Comparison of ENCODE assay signal across 23 cellular contexts in the genomic region with DNA sequence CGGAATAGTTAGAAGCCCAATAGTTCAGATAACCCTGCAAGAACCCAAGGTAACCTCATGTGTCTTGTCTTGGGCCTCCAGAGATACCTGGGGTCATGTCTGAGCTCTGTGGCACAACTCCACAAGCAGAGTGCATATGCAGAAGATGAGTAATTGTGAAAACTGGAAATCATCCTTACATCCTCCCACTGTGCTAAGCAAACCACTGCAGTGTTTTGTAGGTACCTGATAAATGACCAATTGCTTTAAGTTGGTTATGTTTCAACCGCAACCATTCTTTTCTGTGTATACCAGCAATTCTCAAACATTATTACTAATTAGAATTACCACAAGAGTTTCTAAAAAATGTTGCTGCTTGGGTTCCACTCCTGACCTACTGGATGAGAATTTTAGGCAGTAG.
DNase-seq lines count a peak whose midpoint lies in the region; ATAC-seq and TF ChIP-seq lines count a peak whose summit lies in the region.
"Had no signal": no experiment of that assay in that cellular context is flagged by ENCODE, and none has a peak within 500 bp of the region (broad histone marks: within the 10 kb centered on the region; RNA-seq: fewer than 3 reads in every experiment).

No MANE protein-coding gene starts in this region.

- no peak overlapping the region for H2AFZ ChIP-seq in GM23248
- H2AFZ ChIP-seq: GM23338 had no signal

- no peaks in the 10 kb centered on the region for H3F3A ChIP-seq in GM23248 (ENCODE audit: insufficient read depth)

- no peaks in the 10 kb centered on the region for H3K4me1 ChIP-seq in GM23248 (ENCODE audit: insufficient read depth)
- H3K4me1 ChIP-seq: prostate gland, suprapubic skin had no signal

- no peak overlapping the region for H3K9ac ChIP-seq in GM23248

- no peaks in the 10 kb centered on the region for H4K20me1 ChIP-seq in GM23248 (ENCODE audit: insufficient read depth)

- WGBS in GM23248 (ENCODE audit: low coverage in 1 of 2, low lambda C conversion rate in 2 of 2, missing lambda C conversion rate in 2 of 2), 2 experiments = 51 to 63% methylated on average over 2 of the region's 2 CpGs

- H3K79me2 ChIP-seq in GM23248 (ENCODE audit: insufficient read depth) = no peaks in the 10 kb centered on the region

- no peaks in the 10 kb centered on the region for H3K27me3 ChIP-seq in GM23248 (replicated peaks; ENCODE audit: insufficient read depth)
- H3K27me3 ChIP-seq: cardiac muscle cell, suprapubic skin had no signal

- in situ Hi-C loops in GM23248 (cut with MboI) = no loop called here
- in situ Hi-C loops in astrocyte of the spinal cord (cut with HindIII; ENCODE audit: low sequenced_read_pairs) = no loop called here

- no peaks in the 10 kb centered on the region for H3K9me3 ChIP-seq in GM23248 (ENCODE audit: low read depth)
- H3K9me3 ChIP-seq: prostate gland, suprapubic skin had no signal

- H3K36me3 ChIP-seq in GM23248 (ENCODE audit: low read depth) = no peaks in the 10 kb centered on the region
- H3K36me3 ChIP-seq: cardiac muscle cell, prostate gland, suprapubic skin had no signal

- no peaks in the 10 kb centered on the region for H3K9me2 ChIP-seq in GM23248 (ENCODE audit: insufficient read depth)

- TF ChIP-seq CTCF in astrocyte of the spinal cord (IDR thresholded peaks at IDR 0.05; ENCODE audit: low read depth, low read length) = no peak

- no peak overlapping the region for H3K27ac ChIP-seq in GM23248
- H3K27ac ChIP-seq: cardiac muscle cell, prostate gland, suprapubic skin had no signal

- ATAC-seq in GM18511 (IDR thresholded peaks at IDR 0.05; ENCODE audit: unreplicated experiment) = peak; percentile 75
- ATAC-seq in HG03558 (IDR thresholded peaks at IDR 0.05; ENCODE audit: extremely low read depth, unreplicated experiment) = peak; percentile 51
- no peak for ATAC-seq in HG03039 (IDR thresholded peaks at IDR 0.05; ENCODE audit: unreplicated experiment)
- ATAC-seq: activated CD4-positive, CD25-positive, alpha-beta regulatory T cell treated with anti-CD3 and anti-CD28 coated beads, Interleukin-2, amount 50 U/mL, for 24 hours; GM23338 had no signal

- no peak overlapping the region for H3K4me2 ChIP-seq in GM23248 (ENCODE audit: unreplicated experiment)
- H3K4me2 ChIP-seq: GM23338 had no signal

- DNase-seq in GM23248 = peak; percentile 7
- peak; percentile 55 for DNase-seq in astrocyte of the spinal cord (ENCODE audit: low read depth, low spot score)
- no peak for DNase-seq in NCI-H748 treated with DMSO at 0.1 percent for 48 hours (lab: John Stamatoyannopoulos, UW)
- no peak for DNase-seq in HK-2 (ENCODE audit: unreplicated experiment)
- no peak for DNase-seq in T-helper 2 cell
- DNase-seq: activated CD4-positive, alpha-beta memory T cell treated with anti-CD3 and anti-CD28 coated beads, Interleukin-2, amount 10 ng/mL, durations not matched to agents 7 days and 5 days; activated gamma-delta T cell; COR-L47; DMS79 treated with DMSO at 0.1 percent for 48 hours; kidney glomerular epithelial cell; NCI-H1694; NCI-H2171 treated with DMSO at 0.1 percent for 48 hours; NCI-H69; SHP77; SW 1271 had no signal

- no peak overlapping the region for H3K4me3 ChIP-seq in GM23248
- H3K4me3 ChIP-seq in astrocyte of the spinal cord (ENCODE audit: low read depth, low read length) = no peak overlapping the region
- H3K4me3 ChIP-seq: cardiac muscle cell, GM23338, prostate gland, suprapubic skin had no signal

Comparison
In these comparisons a context has a peak if more than half of its experiments do, and no peak if none do; other contexts are left out.
1. DNase-seq: peak in GM23248 (single experiment) and astrocyte of the spinal cord (single experiment); none in NCI-H748 treated with DMSO at 0.1 percent for 48 hours (single experiment), HK-2 (single experiment) and T-helper 2 cell (0 of 5).